ENCODE assay signal across 10 cellular contexts in the genomic region with DNA sequence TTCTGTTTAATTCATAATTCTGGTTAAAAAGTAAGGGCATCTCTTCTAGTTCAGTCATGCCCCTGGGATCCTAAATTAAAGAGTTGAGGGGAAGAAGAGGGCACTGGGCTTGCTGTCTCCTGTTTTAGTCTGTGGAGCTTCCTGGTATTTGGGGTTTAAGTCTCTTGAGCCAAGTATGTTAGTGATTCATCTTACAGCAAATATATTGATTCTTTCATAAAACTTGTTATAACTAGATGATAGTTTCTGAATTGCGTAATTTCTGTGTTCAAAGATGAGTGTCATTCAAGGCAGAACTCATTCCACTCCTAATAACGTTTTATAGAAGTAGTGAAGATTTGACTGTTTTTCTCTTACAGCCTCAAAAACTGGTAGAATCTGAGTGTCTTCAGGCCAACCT. TPM values are rescaled to one million over a fixed set of nuclear protein-coding genes. Genes with fewer than 3 reads are reported as not detected.
A peak's percentile ranks its signal among the peaks of the same experiment; 100 is the strongest.
DNase-seq lines count a peak whose midpoint lies in the region; ATAC-seq and TF ChIP-seq lines count a peak whose summit lies in the region.
"Had no signal": no experiment of that assay in that cellular context is flagged by ENCODE, and none has a peak within 500 bp of the region (broad histone marks: within the 10 kb centered on the region; RNA-seq: fewer than 3 reads in every experiment).

No MANE protein-coding gene starts in this region.

- H3K9me1 ChIP-seq in IMR-90 (ENCODE audit: insufficient read depth, low read length) = no peaks in the 10 kb centered on the region

- TF ChIP-seq EP300 in ovary (IDR thresholded peaks at IDR 0.05) = no peak

- in situ Hi-C loops in IMR-90 (cut with MboI; ENCODE audit: low sequenced_read_pairs) = loop anchor here (10.0 kb wide), 1 partner anchor 168 kb away; no protein-coding TSS in a partner anchor

- no peak overlapping the region for H3K4me2 ChIP-seq in IMR-90 (ENCODE audit: low read depth, low read length)

- H3K9me3 ChIP-seq in CD4-positive, alpha-beta T cell (ENCODE audit: control insufficient read depth, low read length) = no peaks in the 10 kb centered on the region
- H3K9me3 ChIP-seq in IMR-90 (ENCODE audit: control insufficient read depth, insufficient read depth, low read length) (no peaks in the 10 kb centered on the region), ovary (no peaks in the 10 kb centered on the region), testis (no peaks in the 10 kb centered on the region)

- H3K9ac ChIP-seq in IMR-90 (ENCODE audit: low read depth, low read length) = no peak overlapping the region

- peaks cover 89% of the 10 kb centered on the region for H3K4me1 Mint-ChIP-seq in CD4-positive, alpha-beta T cell (ENCODE audit: low read depth)
- H3K4me1 Mint-ChIP-seq in activated naive CD8-positive, alpha-beta T cell (ENCODE audit: low read depth) = peaks cover 64% of the 10 kb centered on the region

- H3K18ac ChIP-seq in IMR-90 (ENCODE audit: low read depth, low read length) = no peak overlapping the region

- no peak for DNase-seq in CD4-positive, alpha-beta T cell
- peak; percentile 14 for DNase-seq in IMR-90
- peak; percentile 12 for DNase-seq in myocyte (ENCODE audit: low read depth)
- no peak for DNase-seq in ovary
- no peak for DNase-seq in testis
- no peak for DNase-seq in iPS-NIHi7 (ENCODE audit: extremely low spot score)
- no peak for DNase-seq in posterior cingulate gyrus

- H3K9me3 Mint-ChIP-seq in CD4-positive, alpha-beta T cell = no peaks in the 10 kb centered on the region
- no peaks in the 10 kb centered on the region for H3K9me3 Mint-ChIP-seq in activated naive CD8-positive, alpha-beta T cell (ENCODE audit: low read depth)

- H2BK20ac ChIP-seq in IMR-90 (ENCODE audit: low read depth, low read length) = no peak overlapping the region

- CTCF ChIA-PET in CD4-positive, alpha-beta T cell (lab: Charles Lee) = interaction anchor here (1.4 kb wide), 1 partner anchor 8 kb away, joined by 5 read pairs; no protein-coding TSS in a partner anchor
- CTCF ChIA-PET in IMR-90 (lab: Yijun Ruan, JAX) = no interaction called here

- H3K4ac ChIP-seq in IMR-90 (ENCODE audit: low read depth, low read length) = no peak overlapping the region

- no peak overlapping the region for H4K8ac ChIP-seq in IMR-90 (ENCODE audit: low read depth in 2 of 2, low read length in 2 of 2)

- H3K14ac ChIP-seq in IMR-90 (replicated peaks; ENCODE audit: low read depth, low read length) = no peak overlapping the region

- no peaks in the 10 kb centered on the region for H3K27me3 Mint-ChIP-seq in CD4-positive, alpha-beta T cell
- no peaks in the 10 kb centered on the region for H3K27me3 Mint-ChIP-seq in activated naive CD8-positive, alpha-beta T cell

- POLR2A ChIA-PET in CD4-positive, alpha-beta T cell (lab: Charles Lee) = interaction anchor here (3.7 to 3.8 kb wide), 2 partner anchors 9 to 15 kb away, joined by 13 to 30 read pairs; a partner anchor contains a TSS
- POLR2A ChIA-PET in IMR-90 (lab: Charles Lee; ENCODE audit: unreplicated experiment) = no interaction called here

- H2AFZ ChIP-seq in IMR-90 (replicated peaks; ENCODE audit: low read length, poor library complexity) = no peak overlapping the region

- no peak for TF ChIP-seq POLR2A in IMR-90 (IDR thresholded peaks at IDR 0.05; ENCODE audit: low read depth, low read length)
- TF ChIP-seq POLR2A in ovary (IDR thresholded peaks at IDR 0.05) = no peak
- TF ChIP-seq POLR2A in testis (IDR thresholded peaks at IDR 0.05) = no peak

- no peak for TF ChIP-seq RAD21 in IMR-90 (IDR thresholded peaks at IDR 0.05; ENCODE audit: low read length)

- TF ChIP-seq CTCF in CD4-positive, alpha-beta T cell (IDR thresholded peaks at IDR 0.05) = no peak
- TF ChIP-seq CTCF in IMR-90 (conservative IDR thresholded peaks at IDR 0.05; ENCODE audit: low read depth, low read length) = no peak
- TF ChIP-seq CTCF in ovary (IDR thresholded peaks at IDR 0.05) = no peak
- no peak for TF ChIP-seq CTCF in testis (IDR thresholded peaks at IDR 0.05)

- no peaks in the 10 kb centered on the region for H3K27me3 ChIP-seq in CD4-positive, alpha-beta T cell (ENCODE audit: control insufficient read depth, insufficient read depth, low read length)
- H3K27me3 ChIP-seq in IMR-90 (ENCODE audit: control insufficient read depth, insufficient read depth, low read length) (no peaks in the 10 kb centered on the region), ovary (no peaks in the 10 kb centered on the region), testis (no peaks in the 10 kb centered on the region)

- peak overlapping the region; percentile 29; the same call in 1 of the 2 replicates for H3K23ac ChIP-seq in IMR-90 (ENCODE audit: low read depth, low read length)

- no peak overlapping the region for H2BK120ac ChIP-seq in IMR-90 (ENCODE audit: low read depth, low read length)

- no peak overlapping the region for H2AK9ac ChIP-seq in IMR-90 (replicated peaks; ENCODE audit: low read depth, low read length, poor library complexity)

- H3K36me3 Mint-ChIP-seq in CD4-positive, alpha-beta T cell (ENCODE audit: low read depth) = peaks cover 66% of the 10 kb centered on the region
- peaks cover 8% of the 10 kb centered on the region for H3K36me3 Mint-ChIP-seq in activated naive CD8-positive, alpha-beta T cell

- no TSS peak for BruUV-seq in IMR-90 (replicated peaks; lab: Mats Ljungman, UMichigan)

- no peak overlapping the region for H2BK15ac ChIP-seq in IMR-90 (ENCODE audit: low read depth, low read length)

- H3K79me1 ChIP-seq in IMR-90 (ENCODE audit: low read depth in 1 of 2, low read length in 2 of 2) = peaks cover 11 to 57% of the 10 kb centered on the region in 2 experiments; a peak in 3 of 4 replicates

- peaks cover 9% of the 10 kb centered on the region for H3K4me1 ChIP-seq in IMR-90 (ENCODE audit: control insufficient read depth, insufficient read depth, low read length)
- H3K4me1 ChIP-seq in ovary (ENCODE audit: insufficient read depth) = peaks cover 18% of the 10 kb centered on the region
- peaks cover 19% of the 10 kb centered on the region for H3K4me1 ChIP-seq in testis

- dilution Hi-C loops in IMR-90 (cut with HindIII; ENCODE audit: low sequenced_read_pairs, unreplicated experiment) = no loop called here

- no peak for ATAC-seq in CD4-positive, alpha-beta T cell (ENCODE audit: poor library complexity)
- ATAC-seq in IMR-90 (ENCODE audit: low read depth) = no peak

- H3K4me3 Mint-ChIP-seq in CD4-positive, alpha-beta T cell = peak overlapping the region; percentile 99
- H3K4me3 Mint-ChIP-seq in activated naive CD8-positive, alpha-beta T cell = peak overlapping the region; percentile 97

- H3K4me3 ChIP-seq in IMR-90 (ENCODE audit: insufficient read depth, low read depth, low read length) (no peak overlapping the region), ovary (no peak overlapping the region), testis (no peak overlapping the region)
- H3K4me3 ChIP-seq: lung had no signal

- H2BK5ac ChIP-seq in IMR-90 (ENCODE audit: low read depth, low read length, poor library complexity, severe bottlenecking) = no peak overlapping the region

- H4K91ac ChIP-seq in IMR-90 (ENCODE audit: insufficient read depth, low read depth, low read length) = no peak overlapping the region

- H3K27ac ChIP-seq in CD4-positive, alpha-beta T cell (ENCODE audit: low read depth, low read length) = no peak overlapping the region
- H3K27ac ChIP-seq in IMR-90 (ENCODE audit: insufficient read depth, low read length) (no peak overlapping the region), ovary (no peak overlapping the region), testis (no peak overlapping the region)

- H4K20me1 ChIP-seq in IMR-90 (ENCODE audit: insufficient read depth, low read length) = peaks cover 2% of the 10 kb centered on the region; the same call in 1 of the 2 replicates

- WGBS in IMR-90 (ENCODE audit: extremely low coverage in 2 of 2, insufficient read length in 1 of 2), 2 experiments = no CpG with 5 or more reads among the region's 2 CpGs
- WGBS in ovary, 3 donors = 66 to 70% (median 68%) methylated on average over 2 of the region's 2 CpGs
- 70 to 73% methylated on average over 2 of the region's 2 CpGs for WGBS in testis, 2 donors

- peak overlapping the region; percentile 95 for H3K27ac Mint-ChIP-seq in CD4-positive, alpha-beta T cell
- peak overlapping the region; percentile 75 for H3K27ac Mint-ChIP-seq in activated naive CD8-positive, alpha-beta T cell

- H3K36me3 ChIP-seq in IMR-90 (ENCODE audit: control insufficient read depth, insufficient read depth, low read length) (peaks cover 8% of the 10 kb centered on the region), ovary (no peaks in the 10 kb centered on the region), testis (ENCODE audit: low read depth, missing control alignments) (no peaks in the 10 kb centered on the region)

- H3K56ac ChIP-seq in IMR-90 (ENCODE audit: extremely low read depth, insufficient read depth, low read length) = no peak overlapping the region

- intact Hi-C loops in CD4-positive, alpha-beta T cell (cut with DNase I, micrococcal nuclease) = loop anchor here (5.0 to 10.0 kb wide), 3 partner anchors 170 to 1218 kb away; a partner anchor contains a TSS
- intact Hi-C loops in IMR-90 (cut with micrococcal nuclease) (loop anchor here (5.0 kb wide), 1 partner anchor 200 kb away; a partner anchor contains a TSS), ovary (cut with DNase I) (no loop called here), testis (cut with DNase I; ENCODE audit: low total_unique reads) (no loop called here), posterior cingulate gyrus (cut with DNase I) (loop anchor here (10.0 kb wide), 1 partner anchor 168 kb away; no protein-coding TSS in a partner anchor)

- no peak overlapping the region for H2AK5ac ChIP-seq in IMR-90 (ENCODE audit: low read depth, low read length)

- H4K5ac ChIP-seq in IMR-90 (ENCODE audit: low read depth, low read length) = no peak overlapping the region

RNA-seq across cellular contexts. Expression of a gene that starts 1.7 kb away (rescaled TPM):
- 10 to 100 TPM; 13.2 to 17.7 TPM for total RNA-seq in CD4-positive, alpha-beta T cell
- 45.0 and 174 TPM in 2 replicates for total RNA-seq in IMR-90 (2012; rRNA removed)
- polyA plus RNA-seq in IMR-90 (2012; rRNA removed) = 494 and 518 TPM in 2 replicates
- 496 and 532 TPM in 2 replicates for polyA plus RNA-seq in IMR-90 (2012; cell fraction: cytosol; rRNA removed)
- polyA plus RNA-seq in IMR-90 (2012; cell fraction: nucleus; rRNA removed; ENCODE audit: low replicate concordance) = 127 and 204 TPM in 2 replicates
- total RNA-seq in myocyte = 93.0 and 140 TPM in 2 replicates
- polyA plus RNA-seq in myocyte (2012) = 219 TPM
- 100 to 1,000 TPM in 2 of 7 donors, 10 to 100 TPM in 5; 19.0 to 104 (median 36.1) TPM for total RNA-seq in ovary
- 10 to 100 TPM; 44.9 to 61.9 TPM for polyA plus RNA-seq in ovary
- 100 to 1,000 TPM; 119 TPM for total RNA-seq in testis
- 101 TPM for polyA plus RNA-seq in testis (ENCODE audit: insufficient read depth, low read depth, low replicate concordance)

RNA-seq across cellular contexts. Expression of a gene that starts 2.1 kb away (rescaled TPM):
- total RNA-seq in CD4-positive, alpha-beta T cell = 10 to 100 TPM in 1 of 2 experiments, 1 to 10 TPM in 1; 8.9 to 11.7 TPM
- total RNA-seq in IMR-90 (2012; rRNA removed) = 17.6 and 18.3 TPM in 2 replicates
- 6.8 and 10.2 TPM in 2 replicates for polyA plus RNA-seq in IMR-90 (2012; rRNA removed)
- polyA plus RNA-seq in IMR-90 (2012; cell fraction: cytosol; rRNA removed) = 1.7 and 3.5 TPM in 2 replicates
- polyA plus RNA-seq in IMR-90 (2012; cell fraction: nucleus; rRNA removed; ENCODE audit: low replicate concordance) = 6.1 and 34.4 TPM in 2 replicates
- 5.6 and 5.7 TPM in 2 replicates for total RNA-seq in myocyte
- 7.7 TPM for polyA plus RNA-seq in myocyte (2012)
- 10 to 100 TPM; 14.4 to 32.3 (median 20.3) TPM for total RNA-seq in ovary
- polyA plus RNA-seq in ovary = 10 to 100 TPM; 12.1 to 15.4 TPM
- 10 to 100 TPM; 43.9 to 59.8 TPM for total RNA-seq in testis
- polyA plus RNA-seq in testis (ENCODE audit: insufficient read depth, low read depth, low replicate concordance) = 44.7 TPM

RNA-seq across cellular contexts. Expression of a gene that starts 8.8 kb away (rescaled TPM):
- total RNA-seq in CD4-positive, alpha-beta T cell = 10 to 100 TPM; 31.4 to 32.0 TPM
- 5.6 and 8.1 TPM in 2 replicates for total RNA-seq in IMR-90 (2012; rRNA removed)
- polyA plus RNA-seq in IMR-90 (2012; rRNA removed) = 11.6 and 13.9 TPM in 2 replicates
- polyA plus RNA-seq in IMR-90 (2012; cell fraction: cytosol; rRNA removed) = 2.4 and 9.5 TPM in 2 replicates
- polyA plus RNA-seq in IMR-90 (2012; cell fraction: nucleus; rRNA removed; ENCODE audit: low replicate concordance) = 0.83 and 9.7 TPM in 2 replicates
- total RNA-seq in myocyte = 9.3 and 15.6 TPM in 2 replicates
- polyA plus RNA-seq in myocyte (2012) = 23.0 TPM
- total RNA-seq in ovary = 10 to 100 TPM; 15.0 to 21.9 (median 19.0) TPM
- 10 to 100 TPM; 15.2 to 17.1 TPM for polyA plus RNA-seq in ovary
- total RNA-seq in testis = 10 to 100 TPM; 14.9 to 19.3 TPM
- 31.3 TPM for polyA plus RNA-seq in testis (ENCODE audit: insufficient read depth, low read depth, low replicate concordance)

RNA-seq across cellular contexts. Expression of a gene that starts 9.0 kb away (rescaled TPM):
- under 1 TPM; 0.69 to 0.70 TPM for total RNA-seq in CD4-positive, alpha-beta T cell
- total RNA-seq in IMR-90 (2012; rRNA removed) = 0.18 and 0.28 TPM in 2 replicates
- 1.8 and 2.9 TPM in 2 replicates for polyA plus RNA-seq in IMR-90 (2012; rRNA removed)
- polyA plus RNA-seq in IMR-90 (2012; cell fraction: cytosol; rRNA removed) = 1.8 and 2.8 TPM in 2 replicates
- 1.4 and 1.8 TPM in 2 replicates for polyA plus RNA-seq in IMR-90 (2012; cell fraction: nucleus; rRNA removed; ENCODE audit: low replicate concordance)
- total RNA-seq in myocyte = 0.31 and 0.70 TPM in 2 replicates
- polyA plus RNA-seq in myocyte (2012) = 3.3 TPM
- total RNA-seq in ovary = 1 to 10 TPM in 6 of 7 donors, under 1 TPM in 1; 0.81 to 2.1 (median 1.6) TPM
- 1 to 10 TPM; 1.2 to 2.0 TPM for polyA plus RNA-seq in ovary
- 10 to 100 TPM in 1 of 2 donors, 1 to 10 TPM in 1; 6.9 to 10.3 TPM for total RNA-seq in testis
- polyA plus RNA-seq in testis (ENCODE audit: insufficient read depth, low read depth, low replicate concordance) = 12.4 TPM
- total RNA-seq: skeletal muscle tissue had no signal

Comparison
In these comparisons a context has a peak if more than half of its experiments do, and no peak if none do; other contexts are left out.
1. DNase-seq: peak in IMR-90 (single experiment) and myocyte (single experiment); none in CD4-positive, alpha-beta T cell (0 of 10), ovary (0 of 5), testis (single experiment), iPS-NIHi7 (single experiment) and posterior cingulate gyrus (0 of 10).
2. intact Hi-C loops: an anchor here in CD4-positive, alpha-beta T cell (5.0 to 10.0 kb wide), IMR-90 (5.0 kb wide) and posterior cingulate gyrus (10.0 kb wide); none called in ovary and testis.